Comparison of ENCODE assay signal across 9 cellular contexts in the genomic region with DNA sequence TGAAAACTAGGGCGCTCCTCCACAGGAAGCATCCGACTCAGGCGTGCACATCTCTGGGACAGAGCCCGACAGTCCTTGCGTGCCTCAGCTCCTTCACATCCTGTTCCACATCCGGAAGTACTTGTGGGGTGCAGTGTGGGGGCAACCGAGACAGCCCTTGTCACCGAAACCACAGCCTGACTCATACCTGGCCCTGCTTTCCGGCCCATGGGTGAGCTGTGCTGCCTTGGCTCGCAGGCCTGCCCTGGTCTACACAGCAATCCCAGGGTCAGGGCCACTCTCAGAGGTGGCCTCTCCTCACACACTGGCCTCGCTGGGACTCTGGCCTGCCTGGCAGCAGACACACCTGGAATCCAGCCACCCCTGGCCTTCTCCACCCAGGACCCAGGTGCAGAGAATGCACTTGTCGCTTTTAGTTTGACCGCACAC.
DNase-seq lines count a peak whose midpoint lies in the region; ATAC-seq, FAIRE-seq and TF ChIP-seq lines count a peak whose summit lies in the region.
"Had no signal": no experiment of that assay in that cellular context is flagged by ENCODE, and none has a peak within 500 bp of the region (broad histone marks: within the 10 kb centered on the region; RNA-seq: fewer than 3 reads in every experiment).

No MANE protein-coding gene starts in this region.

- no peaks in the 10 kb centered on the region for H3K23me2 ChIP-seq in H1 (ENCODE audit: low read depth, low read length)

- H3K9me3 Mint-ChIP-seq in neural crest cell = no peaks in the 10 kb centered on the region

- POLR2A ChIA-PET in H1 (lab: Charles Lee; ENCODE audit: partially characterized antibody) = interaction anchor here (0.8 to 2.3 kb wide), 2 partner anchors 9 to 22 kb away, joined by 3 to 18 read pairs; no protein-coding TSS in a partner anchor

- peak overlapping the region; percentile 37; the same call in 1 of the 2 replicates for H2BK20ac ChIP-seq in H1 (ENCODE audit: low read length)

- H3K4me3 ChIP-seq in H1 (ENCODE audit: extremely low read depth in 1 of 4, insufficient read depth in 2 of 4, low read depth in 3 of 4, low read length in 4 of 4) (peak overlapping the region in 2 of 4 experiments; percentile 6 to 33; a peak in 2 of 8 replicates), transverse colon (no peak overlapping the region)

- no peak overlapping the region for H2BK120ac ChIP-seq in H1 (replicated peaks; ENCODE audit: low read depth, low read length)

- peak; percentile 59 for DNase-seq in ELF-1 (ENCODE audit: low read depth, low spot score)
- peak; percentile 67 to 89 for DNase-seq in activated CD4-positive, alpha-beta T cell treated with anti-CD3 and anti-CD28 coated beads, Interleukin-2, amount 50 U/mL, for 24 hours (ENCODE audit: low read depth in 1 of 2, low spot score in 1 of 2)
- no peak for DNase-seq in H1 (ENCODE audit: low read depth in 1 of 2, low spot score in 2 of 2)
- DNase-seq in neural crest cell (ENCODE audit: low read depth, low spot score) = no peak
- peak; percentile 74 for DNase-seq in transverse colon
- no peak for DNase-seq in DMS153 (lab: John Stamatoyannopoulos, UW)

- H3K56ac ChIP-seq in H1 (replicated peaks; ENCODE audit: insufficient read length, low read depth, low read length) = no peak overlapping the region

- 75% methylated on average over 13 of the region's 13 CpGs; no CpG with 5 or more reads in 1 of the 2 experiments for WGBS in H1 (ENCODE audit: extremely low coverage in 1 of 2, insufficient coverage in 1 of 2, insufficient read length in 1 of 2, insufficient replicate concordance in 2 of 2, low coverage in 1 of 2, low lambda C conversion rate in 2 of 2, missing lambda C conversion rate in 1 of 2), 2 experiments
- WGBS in transverse colon (ENCODE audit: low coverage in 1 of 2), 2 donors = 72% methylated on average over 13 of the region's 13 CpGs; no CpG with 5 or more reads in 1 of the 2 donors

- H3K14ac ChIP-seq in H1 (ENCODE audit: insufficient read length) = no peak overlapping the region

- no peak overlapping the region for H4K5ac ChIP-seq in H1 (ENCODE audit: insufficient read length, low read depth, low read length)

- no peak overlapping the region for H2BK15ac ChIP-seq in H1 (ENCODE audit: low read length)

- no peaks in the 10 kb centered on the region for H3K27me3 Mint-ChIP-seq in neural crest cell (ENCODE audit: low read depth)

- H3K79me2 ChIP-seq in H1 (ENCODE audit: control insufficient read depth in 1 of 2, insufficient read depth in 2 of 2, low read length in 2 of 2) = peaks cover 7 to 70% of the 10 kb centered on the region in 2 experiments; a peak in 3 of 4 replicates

- TF ChIP-seq EP300 in H1 (IDR thresholded peaks at IDR 0.05; ENCODE audit: borderline replicate concordance in 1 of 2, low read depth in 2 of 2, low read length in 2 of 2) (no peak), transverse colon (IDR thresholded peaks at IDR 0.05; ENCODE audit: low read depth) (no peak)

- peaks cover 17 to 33% of the 10 kb centered on the region in 2 experiments for H4K20me1 ChIP-seq in H1 (replicated peaks in 1 of 2; ENCODE audit: control insufficient read depth in 1 of 2, insufficient read depth in 2 of 2, low read length in 2 of 2)

- H3K4ac ChIP-seq in H1 (replicated peaks; ENCODE audit: insufficient read length, low read depth, low read length) = peak overlapping the region; percentile 25

- H3K4me2 ChIP-seq in H1 (ENCODE audit: insufficient read depth in 1 of 2, low read depth in 2 of 2, low read length in 2 of 2) = peak overlapping the region; percentile 27 to 65

- H3K4me1 ChIP-seq in H1 (replicated peaks in 1 of 4; ENCODE audit: control insufficient read depth in 3 of 4, insufficient read depth in 4 of 4, low read length in 3 of 4) (peaks cover 7 to 40% (median 24%) of the 10 kb centered on the region in 4 experiments), transverse colon (peaks cover 22 to 47% (median 35%) of the 10 kb centered on the region in 4 donors)

- peaks cover 56% of the 10 kb centered on the region for H3K4me1 Mint-ChIP-seq in neural crest cell

- peak overlapping the region in 1 of 4 experiments; percentile 13; a peak in 1 of 7 replicates for H3K9ac ChIP-seq in H1 (replicated peaks in 1 of 4; ENCODE audit: extremely low read depth in 1 of 4, low read depth in 3 of 4, low read length in 3 of 4)

- H3K23ac ChIP-seq in H1 (ENCODE audit: insufficient read length) = no peak overlapping the region

- H3K27ac Mint-ChIP-seq in neural crest cell (ENCODE audit: unreplicated experiment) = peak overlapping the region; percentile 91

- H3K36me3 ChIP-seq in KOPT-K1 (ENCODE audit: insufficient read depth, low read length) (peaks cover 43% of the 10 kb centered on the region), H1 (ENCODE audit: control insufficient read depth in 2 of 4, insufficient read depth in 4 of 4, low read length in 3 of 4) (peaks cover 2 to 21% (median 10%) of the 10 kb centered on the region in 4 experiments; a peak in 7 of 8 replicates), transverse colon (peaks cover 0 to 13% (median 3%) of the 10 kb centered on the region in 4 donors)

- peak overlapping the region; percentile 27 for H3K4me3 Mint-ChIP-seq in neural crest cell

- H2BK5ac ChIP-seq in H1 (ENCODE audit: low read depth, low read length) = peak overlapping the region; percentile 69; the same call in 1 of the 2 replicates

- CTCF ChIA-PET in H1 (lab: Charles Lee; ENCODE audit: partially characterized antibody) = interaction anchor here (0.6 to 5.0 kb wide), 4 partner anchors 10 to 176 kb away, joined by 3 to 28 read pairs (median 3); no protein-coding TSS in a partner anchor

- H2AFZ ChIP-seq in H1 (ENCODE audit: low read length) = no peak overlapping the region

- in situ Hi-C loops in transverse colon (cut with MboI; ENCODE audit: low pct_ligation_motif_present in 1 of 4, low pct_unique_long_range_greater_than_20kb in 1 of 4, low sequenced_read_pairs in 3 of 4) = loop anchor here in 1 of 4 donors (10.0 kb wide), 1 partner anchor 108 kb away; no protein-coding TSS in a partner anchor

- FAIRE-seq in H1 (lab: Jason Lieb, UNC) = no peak

- H3K9me3 ChIP-seq in KOPT-K1 (ENCODE audit: insufficient read depth, low read length, poor library complexity, severe bottlenecking) = no peaks in the 10 kb centered on the region
- H3K9me3 ChIP-seq in H1 (ENCODE audit: insufficient read depth in 2 of 2, low read depth in 1 of 2, low read length in 1 of 2) = no peaks in the 10 kb centered on the region
- no peaks in the 10 kb centered on the region for H3K9me3 ChIP-seq in transverse colon

- H4K91ac ChIP-seq in H1 (replicated peaks; ENCODE audit: insufficient read length, low read length) = no peak overlapping the region

- no peaks in the 10 kb centered on the region for H3K27me3 ChIP-seq in H1 (replicated peaks in 1 of 4; ENCODE audit: control insufficient read depth in 3 of 4, extremely low read depth in 1 of 4, insufficient read depth in 3 of 4, low read length in 3 of 4)
- H3K27me3 ChIP-seq in transverse colon = no peaks in the 10 kb centered on the region

- peaks cover 16% of the 10 kb centered on the region for H3K79me1 ChIP-seq in H1 (ENCODE audit: low read depth, low read length)

- H3K36me3 Mint-ChIP-seq in neural crest cell (ENCODE audit: low read depth) = peaks cover 14% of the 10 kb centered on the region

- intact Hi-C loops in transverse colon (cut with DNase I; ENCODE audit: low total_unique reads) = no loop called here

- peak; percentile 95 for ATAC-seq in GM21786 (IDR thresholded peaks at IDR 0.05; ENCODE audit: unreplicated experiment)

- TF ChIP-seq CTCF in H1 (IDR thresholded peaks at IDR 0.05; ENCODE audit: control extremely low read depth in 1 of 3, insufficient read depth in 1 of 3, low read depth in 1 of 3, low read length in 3 of 3) (no peak), neural crest cell (conservative IDR thresholded peaks at IDR 0.05) (no peak), transverse colon (IDR thresholded peaks at IDR 0.05) (no peak)

- no peak overlapping the region for H2AK5ac ChIP-seq in H1 (ENCODE audit: low read depth, low read length)

- H3K18ac ChIP-seq in H1 (ENCODE audit: extremely low read depth, low read length) = peak overlapping the region; percentile 66

- peak in 1 of 2 experiments; percentile 20; a peak in 1 of 3 replicates for TF ChIP-seq POLR2A in H1 (IDR thresholded peaks at IDR 0.05; ENCODE audit: control extremely low read depth in 1 of 2, low read depth in 2 of 2, low read length in 2 of 2)
- TF ChIP-seq POLR2A in transverse colon (IDR thresholded peaks at IDR 0.05) = no peak

- TF ChIP-seq RAD21 in H1 (IDR thresholded peaks at IDR 0.05 in 1 of 2, conservative IDR thresholded peaks at IDR 0.05 in 1 of 2; ENCODE audit: low read depth in 2 of 2, low read length in 2 of 2) = no peak

- H4K8ac ChIP-seq in H1 (ENCODE audit: extremely low read depth, insufficient read depth, low read length) = no peak overlapping the region

- H3K27ac ChIP-seq in KOPT-K1 (ENCODE audit: low read depth, low read length, poor library complexity, severe bottlenecking) (peak overlapping the region; percentile 74), H1 (ENCODE audit: low read depth, low read length) (no peak overlapping the region), transverse colon (peak overlapping the region; percentile 10 to 53 (median 32))
- H3K27ac ChIP-seq: VCaP had no signal

- H2BK12ac ChIP-seq in H1 (ENCODE audit: low read depth, low read length) = peak overlapping the region; percentile 85

TF ChIP-seq in H1, 55 proteins besides CTCF, POLR2A, EP300 and RAD21 (continues in another document):
- TF ChIP-seq HDAC2 (IDR thresholded peaks at IDR 0.05; ENCODE audit: borderline replicate concordance in 1 of 2, low read depth in 2 of 2, low read length in 2 of 2) (no peak), CBX5 (IDR thresholded peaks at IDR 0.05; ENCODE audit: low read depth, low read length) (no peak), CBX8 (IDR thresholded peaks at IDR 0.05; ENCODE audit: borderline replicate concordance, low read depth, low read length) (no peak), TBP (IDR thresholded peaks at IDR 0.05; ENCODE audit: low read depth, low read length) (no peak), RFX5 (IDR thresholded peaks at IDR 0.05; ENCODE audit: borderline replicate concordance, low read depth, low read length) (no peak), SAP30 (IDR thresholded peaks at IDR 0.05; ENCODE audit: insufficient read depth, insufficient replicate concordance, low read length) (no peak)
- TF ChIP-seq, protein P1, sequence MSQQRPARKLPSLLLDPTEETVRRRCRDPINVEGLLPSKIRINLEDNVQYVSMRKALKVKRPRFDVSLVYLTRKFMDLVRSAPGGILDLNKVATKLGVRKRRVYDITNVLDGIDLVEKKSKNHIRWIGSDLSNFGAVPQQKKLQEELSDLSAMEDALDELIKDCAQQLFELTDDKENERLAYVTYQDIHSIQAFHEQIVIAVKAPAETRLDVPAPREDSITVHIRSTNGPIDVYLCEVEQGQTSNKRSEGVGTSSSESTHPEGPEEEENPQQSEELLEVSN (IDR thresholded peaks at IDR 0.05) = no peak

Comparison
In these comparisons a context has a peak if more than half of its experiments do, and no peak if none do; other contexts are left out.
1. DNase-seq: peak in ELF-1 (single experiment), activated CD4-positive, alpha-beta T cell treated with anti-CD3 and anti-CD28 coated beads, Interleukin-2, amount 50 U/mL, for 24 hours (2 of 2) and transverse colon (single experiment); none in H1 (0 of 2), neural crest cell (single experiment) and DMS153 (single experiment).